Comparison of ENCODE assay signal across 15 cellular contexts in genomic region chr10:97066877-97067555, GRCh38.
A peak's percentile ranks its signal among the peaks of the same experiment; 100 is the strongest.
DNase-seq lines count a peak whose midpoint lies in the region; ATAC-seq and TF ChIP-seq lines count a peak whose summit lies in the region.
"Had no signal": no experiment of that assay in that cellular context is flagged by ENCODE, and none has a peak within 500 bp of the region (broad histone marks: within the 10 kb centered on the region; RNA-seq: fewer than 3 reads in every experiment).

No MANE protein-coding gene starts in this region.

- H3K27me3 Mint-ChIP-seq in endodermal cell (ENCODE audit: insufficient read depth) (peaks cover 3% of the 10 kb centered on the region), immature natural killer cell (ENCODE audit: low read depth in 3 of 3) (peaks cover 5 to 9% (median 6%) of the 10 kb centered on the region in 3 donors)
- H3K27me3 Mint-ChIP-seq in activated T-cell treated with anti-CD3 and anti-CD28 coated beads, Interleukin-2, amount 50 U/mL, for 72 hours (ENCODE audit: low read depth) = peaks cover 26% of the 10 kb centered on the region

- no peak overlapping the region for H3K9ac ChIP-seq in endodermal cell (ENCODE audit: extremely low read depth, low read length, poor library complexity, severe bottlenecking)
- H3K9ac ChIP-seq: BLaER1 treated with 17β-estradiol and CSF1 and Interleukin-3, amounts not matched to agents 10 nM and 100 nM had no signal

- intact Hi-C loops in left ventricle myocardium inferior (cut with micrococcal nuclease) = no loop called here

- DNase-seq in cerebellar cortex (ENCODE audit: low spot score) (peak; percentile 68), endodermal cell (peak; percentile 65), osteoblast (ENCODE audit: insufficient read length, low spot score, missing footprints) (peak; percentile 71), left ventricle myocardium inferior (no peak), immature natural killer cell (no peak), NCI-H1105 (lab: John Stamatoyannopoulos, UW) (no peak)
- no peak for DNase-seq in activated T-cell treated with anti-CD3 and anti-CD28 coated beads, Interleukin-2, amount 50 U/mL, for 72 hours
- DNase-seq: Calu3; CD8-positive, alpha-beta T cell; DMS79 treated with DMSO at 0.1 percent for 48 hours; HFFc6 had no signal

- H3K4me1 ChIP-seq in endodermal cell (ENCODE audit: control insufficient read depth, insufficient read depth, low read length) = peaks cover 4% of the 10 kb centered on the region
- H3K4me1 ChIP-seq in osteoblast (ENCODE audit: insufficient read depth, low read length) = no peaks in the 10 kb centered on the region
- no peaks in the 10 kb centered on the region for H3K4me1 ChIP-seq in left ventricle myocardium inferior

- H3K4me3 ChIP-seq in endodermal cell (ENCODE audit: low read length) (no peak overlapping the region), osteoblast (ENCODE audit: insufficient read depth, low read length) (no peak overlapping the region), left ventricle myocardium inferior (no peak overlapping the region)
- H3K4me3 ChIP-seq: BLaER1 treated with 17β-estradiol and CSF1 and Interleukin-3, amounts not matched to agents 10 nM and 100 nM; GM12878 had no signal

- no peaks in the 10 kb centered on the region for H3K36me3 Mint-ChIP-seq in endodermal cell (ENCODE audit: low read depth)
- peaks cover 5% of the 10 kb centered on the region in 2 donors for H3K36me3 Mint-ChIP-seq in activated T-cell treated with anti-CD3 and anti-CD28 coated beads, Interleukin-2, amount 50 U/mL, for 72 hours (ENCODE audit: insufficient read depth in 2 of 2)
- H3K36me3 Mint-ChIP-seq in immature natural killer cell = no peaks in the 10 kb centered on the region
- H3K36me3 Mint-ChIP-seq: CD8-positive, alpha-beta T cell had no signal

- peaks cover 9% of the 10 kb centered on the region for H3K4me1 Mint-ChIP-seq in endodermal cell
- peaks cover 13% of the 10 kb centered on the region for H3K4me1 Mint-ChIP-seq in activated T-cell treated with anti-CD3 and anti-CD28 coated beads, Interleukin-2, amount 50 U/mL, for 72 hours (ENCODE audit: low read depth)
- peaks cover 0 to 6% of the 10 kb centered on the region in 2 donors for H3K4me1 Mint-ChIP-seq in immature natural killer cell
- H3K4me1 Mint-ChIP-seq: B cell had no signal

- H3K27ac ChIP-seq in endodermal cell (ENCODE audit: low read depth, low read length) (no peak overlapping the region), osteoblast (ENCODE audit: low read depth, low read length) (no peak overlapping the region), temporal lobe (ENCODE audit: low read depth, low read length) (peak overlapping the region; percentile 6), left ventricle myocardium inferior (replicated peaks) (no peak overlapping the region)
- H3K27ac ChIP-seq: BLaER1 treated with 17β-estradiol and CSF1 and Interleukin-3, amounts not matched to agents 10 nM and 100 nM had no signal

- no peak overlapping the region for H3K4me2 ChIP-seq in osteoblast (ENCODE audit: insufficient read depth, low read length)

- no peak overlapping the region for H2AFZ ChIP-seq in osteoblast (ENCODE audit: low read length)

- ATAC-seq in activated T-cell treated with anti-CD3 and anti-CD28 coated beads, Interleukin-2, amount 50 U/mL, for 72 hours (replicated peaks in 1 of 2) = no peak
- ATAC-seq: CD8-positive, alpha-beta T cell had no signal

- no peaks in the 10 kb centered on the region for H4K20me1 ChIP-seq in osteoblast (ENCODE audit: insufficient read depth, low read length)

- H3K36me3 ChIP-seq in endodermal cell (ENCODE audit: control insufficient read depth, insufficient read depth, low read length) (no peaks in the 10 kb centered on the region), osteoblast (ENCODE audit: insufficient read depth, low read length) (no peaks in the 10 kb centered on the region), left ventricle myocardium inferior (no peaks in the 10 kb centered on the region)
- H3K36me3 ChIP-seq: BLaER1 treated with 17β-estradiol and CSF1 and Interleukin-3, amounts not matched to agents 10 nM and 100 nM had no signal

- H3K27ac Mint-ChIP-seq in endodermal cell (no peak overlapping the region), immature natural killer cell (no peak overlapping the region)
- H3K27ac Mint-ChIP-seq in activated T-cell treated with anti-CD3 and anti-CD28 coated beads, Interleukin-2, amount 50 U/mL, for 72 hours = no peak overlapping the region
- H3K27ac Mint-ChIP-seq: B cell; CD8-positive, alpha-beta T cell; HFFc6 had no signal

- H3K79me2 ChIP-seq in osteoblast (ENCODE audit: insufficient read depth, low read length) = no peaks in the 10 kb centered on the region

- 89 to 92% methylated on average over 4 to 13 of the region's 13 CpGs for WGBS in endodermal cell (ENCODE audit: insufficient coverage in 1 of 2, insufficient read length in 1 of 2), 2 experiments

- H3K9me3 Mint-ChIP-seq in endodermal cell = peaks cover 3% of the 10 kb centered on the region
- H3K9me3 Mint-ChIP-seq in activated T-cell treated with anti-CD3 and anti-CD28 coated beads, Interleukin-2, amount 50 U/mL, for 72 hours = peaks cover 3 to 5% of the 10 kb centered on the region in 2 donors
- H3K9me3 Mint-ChIP-seq in immature natural killer cell = no peaks in the 10 kb centered on the region

- H3K27me3 ChIP-seq in endodermal cell (ENCODE audit: control insufficient read depth, insufficient read depth, low read length, poor library complexity, severe bottlenecking) = no peaks in the 10 kb centered on the region
- peaks cover 13% of the 10 kb centered on the region for H3K27me3 ChIP-seq in osteoblast (ENCODE audit: insufficient read depth, low read length)
- peaks cover 57% of the 10 kb centered on the region for H3K27me3 ChIP-seq in left ventricle myocardium inferior (ENCODE audit: low read depth)
- H3K27me3 ChIP-seq: BLaER1 treated with 17β-estradiol and CSF1 and Interleukin-3, amounts not matched to agents 10 nM and 100 nM had no signal

- TF ChIP-seq CTCF in endodermal cell (conservative IDR thresholded peaks at IDR 0.05) = no peak
- TF ChIP-seq CTCF in osteoblast (IDR thresholded peaks at IDR 0.05; ENCODE audit: extremely low read depth, low read depth, low read length) = no peak
- TF ChIP-seq CTCF in left ventricle myocardium inferior (IDR thresholded peaks at IDR 0.05; ENCODE audit: borderline replicate concordance) = no peak

- H3K4me3 Mint-ChIP-seq in endodermal cell = no peak overlapping the region
- H3K4me3 Mint-ChIP-seq in activated T-cell treated with anti-CD3 and anti-CD28 coated beads, Interleukin-2, amount 50 U/mL, for 72 hours = no peak overlapping the region
- no peak overlapping the region for H3K4me3 Mint-ChIP-seq in immature natural killer cell
- H3K4me3 Mint-ChIP-seq: B cell; CD8-positive, alpha-beta T cell; HFFc6 had no signal

- no peaks in the 10 kb centered on the region for H3K9me3 ChIP-seq in endodermal cell (ENCODE audit: control insufficient read depth, low read length)
- H3K9me3 ChIP-seq in osteoblast (ENCODE audit: low read depth, low read length) = peaks cover 6% of the 10 kb centered on the region
- H3K9me3 ChIP-seq in left ventricle myocardium inferior (replicated peaks) = peaks cover 4% of the 10 kb centered on the region

Comparison
In these comparisons a context has a peak if more than half of its experiments do, and no peak if none do; other contexts are left out.
1. DNase-seq: peak in cerebellar cortex (single experiment), endodermal cell (single experiment) and osteoblast (single experiment); none in activated T-cell treated with anti-CD3 and anti-CD28 coated beads, Interleukin-2, amount 50 U/mL, for 72 hours (0 of 2), left ventricle myocardium inferior (single experiment), immature natural killer cell (0 of 3) and NCI-H1105 (single experiment).